24 cellular contexts compared by ENCODE assay signal in genomic region chrX:52585892-52586291, GRCh38.
"Had no signal": no experiment of that assay in that cellular context is flagged by ENCODE, and none has a peak within 500 bp of the region (broad histone marks: within the 10 kb centered on the region; RNA-seq: fewer than 3 reads in every experiment).

No MANE protein-coding gene starts in this region.

- H3K36me3 ChIP-seq: brain microvascular endothelial cell, Peyer's patch, SJSA1 had no signal

- H3K9me3 ChIP-seq: Peyer's patch, SJSA1 had no signal

- H3K27me3 ChIP-seq: brain microvascular endothelial cell, Peyer's patch, SJSA1 had no signal

- H3K4me3 ChIP-seq: Peyer's patch, SJSA1 had no signal

- H3K4me1 ChIP-seq: Peyer's patch, SJSA1 had no signal

- ATAC-seq: activated CD4-positive, CD25-positive, alpha-beta regulatory T cell treated with anti-CD3 and anti-CD28 coated beads, Interleukin-2, amount 50 U/mL, for 24 hours; activated CD8-positive, alpha-beta T cell treated with anti-CD3 and anti-CD28 coated beads for 36 hours; activated T-cell treated with anti-CD3 and anti-CD28 coated beads, Interleukin-2, amount 50 U/mL, for 72 hours; SK-N-SH treated with all-trans-retinoic acid at 6 μM for 48 hours had no signal

- DNase-seq: activated CD4-positive, alpha-beta T cell treated with anti-CD3 and anti-CD28 coated beads for 4 hours; activated CD8-positive, alpha-beta memory T cell treated with anti-CD3 and anti-CD28 coated beads, Interleukin-2, amount 50 U/mL, for 4 hours; activated CD8-positive, alpha-beta T cell treated with anti-CD3 and anti-CD28 coated beads for 36 hours; activated gamma-delta T cell treated with Interleukin-2 at 50 U/mL for 16 hours; activated naive CD4-positive, alpha-beta T cell treated with anti-CD3 and anti-CD28 coated beads, Interleukin-2, amount 10 ng/mL, durations not matched to agents 7 days and 5 days; activated naive CD8-positive, alpha-beta T cell treated with anti-CD3 and anti-CD28 coated beads for 36 hours; activated T-cell treated with anti-CD3 and anti-CD28 coated beads, Interleukin-2, amount 50 U/mL, for 72 hours; brain microvascular endothelial cell; central memory CD4-positive, alpha-beta T cell; MV-4-11; NCI-H1092 treated with DMSO at 0.1 percent for 48 hours; NCI-H1417 treated with DMSO at 0.1 percent for 48 hours; NCI-H1694; NCI-H2029; NCI-H2107; NCI-H2171 treated with DMSO at 0.1 percent for 48 hours; NCI-H345; NCI-H524; Peyer's patch; SHP77; SW 1271 had no signal

- H3K27ac ChIP-seq: brain microvascular endothelial cell, SJSA1 had no signal
